22 cellular contexts compared by ENCODE assay signal in the genomic region with DNA sequence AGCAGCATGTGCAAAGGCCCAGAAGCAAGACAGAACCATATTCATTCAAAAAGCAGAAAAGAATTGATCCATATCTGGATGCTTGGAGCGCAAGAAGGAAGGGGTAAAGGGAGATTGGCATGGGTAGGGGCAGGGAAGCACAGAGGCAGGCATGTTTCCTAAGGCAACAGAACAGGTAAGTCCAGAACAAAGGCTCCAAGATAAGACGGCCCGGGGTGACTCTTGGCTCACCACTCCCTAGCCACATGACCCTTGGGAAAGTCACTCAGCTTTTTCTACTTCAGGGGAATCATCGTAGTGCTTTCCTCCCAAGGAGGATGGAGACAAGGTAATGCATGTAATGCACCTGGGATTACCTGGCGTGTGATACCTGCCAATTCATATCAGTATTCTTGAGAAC.
"Had no signal": no experiment of that assay in that cellular context is flagged by ENCODE, and none has a peak within 500 bp of the region (broad histone marks: within the 10 kb centered on the region; RNA-seq: fewer than 3 reads in every experiment).

No MANE protein-coding gene starts in this region.

- H3K9me3 ChIP-seq: colonic mucosa, heart left ventricle, right lobe of liver, testis, uterus had no signal

- H3K27me3 ChIP-seq: colonic mucosa, right lobe of liver, testis, uterus had no signal

- DNase-seq: activated CD4-positive, alpha-beta T cell treated with anti-CD3 and anti-CD28 coated beads, Interleukin-2, amount 10 ng/mL, durations not matched to agents 7 days and 5 days; activated CD4-positive, CD25-positive, alpha-beta regulatory T cell treated with anti-CD3 and anti-CD28 coated beads, Interleukin-2, amount 50 U/mL, for 72 hours; activated CD8-positive, alpha-beta T cell treated with anti-CD3 and anti-CD28 coated beads, Interleukin-2, amount 10 ng/mL, durations not matched to agents 7 days and 5 days; activated gamma-delta T cell treated with Interleukin-2 at 50 U/mL for 16 hours; aorta; central memory CD4-positive, alpha-beta T cell; colonic mucosa; endodermal cell; heart left ventricle; left cardiac atrium; nephron progenitor cell; right lobe of liver; stimulated activated CD4-positive, alpha-beta T cell treated with anti-CD3 and anti-CD28 coated beads, Interleukin-1b, Interleukin-23, amount 100 ng/mL, for 48 hours; stimulated activated naive CD8-positive, alpha-beta T cell treated with anti-CD3 and anti-CD28 coated beads, Interleukin-15, amount 100 ng/mL, for 72 hours; T-helper 1 cell; testis; uterus; WERI-Rb-1 had no signal

- H3K27ac ChIP-seq: colonic mucosa, epithelial cell of prostate, heart left ventricle, right lobe of liver, uterus, WERI-Rb-1 had no signal

- H3K36me3 ChIP-seq: colonic mucosa, heart left ventricle, right lobe of liver, uterus, WERI-Rb-1 had no signal

- FAIRE-seq: islet of Langerhans, TTC549 had no signal

- H3K4me1 ChIP-seq: colonic mucosa, uterus had no signal

- H3K4me3 ChIP-seq: colonic mucosa, heart left ventricle, right lobe of liver, skin epidermis, testis, uterus had no signal
